ENCODE assay signal across 1 cellular context in genomic region chr15:51706931-51707608, GRCh38.
TF ChIP-seq lines count a peak whose summit lies in the region.

No MANE protein-coding gene starts in this region.

TF ChIP-seq in HepG2, 621 proteins besides CTCF, POLR2A, EP300 and RAD21:
- TF ChIP-seq ZNF232 (CRISPR knock-in tag; IDR thresholded peaks at IDR 0.05; ENCODE audit: borderline replicate concordance) (no peak), XRCC5 (optimal IDR thresholded peaks at IDR 0.05; ENCODE audit: low read length) (no peak), HMG20B (CRISPR knock-in tag; conservative IDR thresholded peaks at IDR 0.05) (no peak), ZBTB44 (CRISPR knock-in tag; IDR thresholded peaks at IDR 0.05) (no peak), CBFB (CRISPR knock-in tag; IDR thresholded peaks at IDR 0.05) (no peak), RBAK (CRISPR knock-in tag; IDR thresholded peaks at IDR 0.05) (no peak), ZC3H13 (CRISPR knock-in tag; IDR thresholded peaks at IDR 0.05) (no peak), ZSCAN25 (CRISPR knock-in tag; IDR thresholded peaks at IDR 0.05) (no peak), ZNF597 (CRISPR knock-in tag; IDR thresholded peaks at IDR 0.05) (no peak), ZNF460 (CRISPR knock-in tag; IDR thresholded peaks at IDR 0.05; ENCODE audit: borderline replicate concordance) (no peak), ZMAT3 (CRISPR knock-in tag; conservative IDR thresholded peaks at IDR 0.05) (no peak), RXRA (CRISPR knock-in tag; IDR thresholded peaks at IDR 0.05) (no peak), POGK (CRISPR knock-in tag; conservative IDR thresholded peaks at IDR 0.05) (no peak), SKIL (CRISPR knock-in tag; IDR thresholded peaks at IDR 0.05; ENCODE audit: borderline replicate concordance) (no peak)
TF ChIP-seq in HepG2: peak in this region for 0.
